Comparison of ENCODE assay signal across 2 cellular contexts in genomic region chr10:79185796-79186374, GRCh38.
TF ChIP-seq lines count a peak whose summit lies in the region.

No MANE protein-coding gene starts in this region.

TF ChIP-seq in SK-N-SH, 30 proteins besides CTCF, POLR2A, EP300 and RAD21 (continued from another document):
- TF ChIP-seq, protein P1, sequence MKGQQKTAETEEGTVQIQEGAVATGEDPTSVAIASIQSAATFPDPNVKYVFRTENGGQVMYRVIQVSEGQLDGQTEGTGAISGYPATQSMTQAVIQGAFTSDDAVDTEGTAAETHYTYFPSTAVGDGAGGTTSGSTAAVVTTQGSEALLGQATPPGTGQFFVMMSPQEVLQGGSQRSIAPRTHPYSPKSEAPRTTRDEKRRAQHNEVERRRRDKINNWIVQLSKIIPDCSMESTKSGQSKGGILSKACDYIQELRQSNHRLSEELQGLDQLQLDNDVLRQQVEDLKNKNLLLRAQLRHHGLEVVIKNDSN (IDR thresholded peaks at IDR 0.05; ENCODE audit: borderline replicate concordance, low read depth), result no peak
- TF ChIP-seq, protein P2, sequence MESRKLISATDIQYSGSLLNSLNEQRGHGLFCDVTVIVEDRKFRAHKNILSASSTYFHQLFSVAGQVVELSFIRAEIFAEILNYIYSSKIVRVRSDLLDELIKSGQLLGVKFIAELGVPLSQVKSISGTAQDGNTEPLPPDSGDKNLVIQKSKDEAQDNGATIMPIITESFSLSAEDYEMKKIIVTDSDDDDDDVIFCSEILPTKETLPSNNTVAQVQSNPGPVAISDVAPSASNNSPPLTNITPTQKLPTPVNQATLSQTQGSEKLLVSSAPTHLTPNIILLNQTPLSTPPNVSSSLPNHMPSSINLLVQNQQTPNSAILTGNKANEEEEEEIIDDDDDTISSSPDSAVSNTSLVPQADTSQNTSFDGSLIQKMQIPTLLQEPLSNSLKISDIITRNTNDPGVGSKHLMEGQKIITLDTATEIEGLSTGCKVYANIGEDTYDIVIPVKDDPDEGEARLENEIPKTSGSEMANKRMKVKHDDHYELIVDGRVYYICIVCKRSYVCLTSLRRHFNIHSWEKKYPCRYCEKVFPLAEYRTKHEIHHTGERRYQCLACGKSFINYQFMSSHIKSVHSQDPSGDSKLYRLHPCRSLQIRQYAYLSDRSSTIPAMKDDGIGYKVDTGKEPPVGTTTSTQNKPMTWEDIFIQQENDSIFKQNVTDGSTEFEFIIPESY (IDR thresholded peaks at IDR 0.05; ENCODE audit: borderline replicate concordance, low read depth), result no peak
- TF ChIP-seq, protein P3, sequence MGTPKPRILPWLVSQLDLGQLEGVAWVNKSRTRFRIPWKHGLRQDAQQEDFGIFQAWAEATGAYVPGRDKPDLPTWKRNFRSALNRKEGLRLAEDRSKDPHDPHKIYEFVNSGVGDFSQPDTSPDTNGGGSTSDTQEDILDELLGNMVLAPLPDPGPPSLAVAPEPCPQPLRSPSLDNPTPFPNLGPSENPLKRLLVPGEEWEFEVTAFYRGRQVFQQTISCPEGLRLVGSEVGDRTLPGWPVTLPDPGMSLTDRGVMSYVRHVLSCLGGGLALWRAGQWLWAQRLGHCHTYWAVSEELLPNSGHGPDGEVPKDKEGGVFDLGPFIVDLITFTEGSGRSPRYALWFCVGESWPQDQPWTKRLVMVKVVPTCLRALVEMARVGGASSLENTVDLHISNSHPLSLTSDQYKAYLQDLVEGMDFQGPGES (IDR thresholded peaks at IDR 0.05; ENCODE audit: low read depth, low read length), result no peak
- TF ChIP-seq FOXM1 (IDR thresholded peaks at IDR 0.05; ENCODE audit: low read depth), result no peak
- no peak for TF ChIP-seq USF2 (IDR thresholded peaks at IDR 0.05; ENCODE audit: borderline replicate concordance, low read depth, low read length)
- no peak for TF ChIP-seq TAF1 (IDR thresholded peaks at IDR 0.05; ENCODE audit: borderline replicate concordance, low read depth, low read length)

TF ChIP-seq in SK-N-SH treated with all-trans-retinoic acid at 6 μM for 48 hours, 23 proteins besides CTCF, POLR2A, EP300 and RAD21 (continued from another document):
- TF ChIP-seq, protein P4, sequence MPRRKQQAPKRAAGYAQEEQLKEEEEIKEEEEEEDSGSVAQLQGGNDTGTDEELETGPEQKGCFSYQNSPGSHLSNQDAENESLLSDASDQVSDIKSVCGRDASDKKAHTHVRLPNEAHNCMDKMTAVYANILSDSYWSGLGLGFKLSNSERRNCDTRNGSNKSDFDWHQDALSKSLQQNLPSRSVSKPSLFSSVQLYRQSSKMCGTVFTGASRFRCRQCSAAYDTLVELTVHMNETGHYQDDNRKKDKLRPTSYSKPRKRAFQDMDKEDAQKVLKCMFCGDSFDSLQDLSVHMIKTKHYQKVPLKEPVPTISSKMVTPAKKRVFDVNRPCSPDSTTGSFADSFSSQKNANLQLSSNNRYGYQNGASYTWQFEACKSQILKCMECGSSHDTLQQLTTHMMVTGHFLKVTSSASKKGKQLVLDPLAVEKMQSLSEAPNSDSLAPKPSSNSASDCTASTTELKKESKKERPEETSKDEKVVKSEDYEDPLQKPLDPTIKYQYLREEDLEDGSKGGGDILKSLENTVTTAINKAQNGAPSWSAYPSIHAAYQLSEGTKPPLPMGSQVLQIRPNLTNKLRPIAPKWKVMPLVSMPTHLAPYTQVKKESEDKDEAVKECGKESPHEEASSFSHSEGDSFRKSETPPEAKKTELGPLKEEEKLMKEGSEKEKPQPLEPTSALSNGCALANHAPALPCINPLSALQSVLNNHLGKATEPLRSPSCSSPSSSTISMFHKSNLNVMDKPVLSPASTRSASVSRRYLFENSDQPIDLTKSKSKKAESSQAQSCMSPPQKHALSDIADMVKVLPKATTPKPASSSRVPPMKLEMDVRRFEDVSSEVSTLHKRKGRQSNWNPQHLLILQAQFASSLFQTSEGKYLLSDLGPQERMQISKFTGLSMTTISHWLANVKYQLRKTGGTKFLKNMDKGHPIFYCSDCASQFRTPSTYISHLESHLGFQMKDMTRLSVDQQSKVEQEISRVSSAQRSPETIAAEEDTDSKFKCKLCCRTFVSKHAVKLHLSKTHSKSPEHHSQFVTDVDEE (CRISPR knock-in tag; IDR thresholded peaks at IDR 0.05), result no peak
- TF ChIP-seq GLIS3 (CRISPR knock-in tag; IDR thresholded peaks at IDR 0.05), result no peak
- no peak for TF ChIP-seq ZNF565 (CRISPR knock-in tag; conservative IDR thresholded peaks at IDR 0.05; ENCODE audit: low read depth)
- TF ChIP-seq CSDC2 (CRISPR knock-in tag; IDR thresholded peaks at IDR 0.05), result no peak
- TF ChIP-seq, protein P5, sequence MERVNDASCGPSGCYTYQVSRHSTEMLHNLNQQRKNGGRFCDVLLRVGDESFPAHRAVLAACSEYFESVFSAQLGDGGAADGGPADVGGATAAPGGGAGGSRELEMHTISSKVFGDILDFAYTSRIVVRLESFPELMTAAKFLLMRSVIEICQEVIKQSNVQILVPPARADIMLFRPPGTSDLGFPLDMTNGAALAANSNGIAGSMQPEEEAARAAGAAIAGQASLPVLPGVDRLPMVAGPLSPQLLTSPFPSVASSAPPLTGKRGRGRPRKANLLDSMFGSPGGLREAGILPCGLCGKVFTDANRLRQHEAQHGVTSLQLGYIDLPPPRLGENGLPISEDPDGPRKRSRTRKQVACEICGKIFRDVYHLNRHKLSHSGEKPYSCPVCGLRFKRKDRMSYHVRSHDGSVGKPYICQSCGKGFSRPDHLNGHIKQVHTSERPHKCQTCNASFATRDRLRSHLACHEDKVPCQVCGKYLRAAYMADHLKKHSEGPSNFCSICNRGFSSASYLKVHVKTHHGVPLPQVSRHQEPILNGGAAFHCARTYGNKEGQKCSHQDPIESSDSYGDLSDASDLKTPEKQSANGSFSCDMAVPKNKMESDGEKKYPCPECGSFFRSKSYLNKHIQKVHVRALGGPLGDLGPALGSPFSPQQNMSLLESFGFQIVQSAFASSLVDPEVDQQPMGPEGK (CRISPR knock-in tag; IDR thresholded peaks at IDR 0.05; ENCODE audit: borderline replicate concordance), result no peak
TF ChIP-seq in SK-N-SH treated with all-trans-retinoic acid at 6 μM for 48 hours: peak in this region for 0.
